In genomic region chr6:56733298-56733697, GRCh38 we compare ENCODE assay signal across 21 cellular contexts.
"Had no signal": no experiment of that assay in that cellular context is flagged by ENCODE, and none has a peak within 500 bp of the region (broad histone marks: within the 10 kb centered on the region; RNA-seq: fewer than 3 reads in every experiment).

No MANE protein-coding gene starts in this region.

- H3K4me3 ChIP-seq: gastrocnemius medialis, left lung, psoas muscle, thoracic aorta had no signal

- H3K4me1 Mint-ChIP-seq: activated CD4-positive, alpha-beta T cell treated with anti-CD3 and anti-CD28 coated beads for 36 hours; activated CD8-positive, alpha-beta memory T cell treated with anti-CD3 and anti-CD28 coated beads, Interleukin-2, amount 10 ng/mL, durations not matched to agents 7 days and 5 days; memory B cell; stimulated activated effector memory CD8-positive, alpha-beta T cell treated with anti-CD3 and anti-CD28 coated beads, Interleukin-12 subunit alpha, Interleukin-12 subunit beta, amount 100 ng/mL, for 72 hours had no signal

- H3K36me3 Mint-ChIP-seq: activated CD4-positive, alpha-beta memory T cell treated with anti-CD3 and anti-CD28 coated beads for 36 hours; activated CD8-positive, alpha-beta memory T cell treated with anti-CD3 and anti-CD28 coated beads, Interleukin-2, amount 10 ng/mL, durations not matched to agents 7 days and 5 days; memory B cell; natural killer cell treated with Interleukin-12 subunit alpha and Interleukin-12 subunit beta and Interleukin-15 and Interleukin-18, amount 100 ng/mL, for 72 hours; stimulated activated effector memory CD8-positive, alpha-beta T cell treated with anti-CD3 and anti-CD28 coated beads, Interleukin-12 subunit alpha, Interleukin-12 subunit beta, amount 100 ng/mL, for 72 hours had no signal

- H3K9me3 Mint-ChIP-seq: activated CD4-positive, alpha-beta memory T cell treated with anti-CD3 and anti-CD28 coated beads for 36 hours; activated naive CD4-positive, alpha-beta T cell treated with anti-CD3 and anti-CD28 coated beads for 36 hours; activated naive CD8-positive, alpha-beta T cell treated with anti-CD3 and anti-CD28 coated beads, Interleukin-2, amount 50 U/mL, for 24 hours; activated T-helper 2 cell treated with anti-CD3 and anti-CD28 coated beads, Interferon-gamma antibody, Interleukin-2, Interleukin-4, amounts not matched to agents 10 μg/mL and 5 μg/mL and 100 μg/mL, durations not matched to agents 14 hours and 24 hours and 36 hours; dendritic cell treated with granulocyte-macrophage colony-stimulating factor and Interleukin-4, amounts not matched to agents 40 ng/mL and 50 ng/mL, for 4 days; effector memory CD8-positive, alpha-beta T cell; memory B cell; natural killer cell treated with Interleukin-12 subunit alpha and Interleukin-12 subunit beta and Interleukin-15 and Interleukin-18, amount 100 ng/mL, for 72 hours; stimulated activated effector memory CD8-positive, alpha-beta T cell treated with anti-CD3 and anti-CD28 coated beads, Interleukin-12 subunit alpha, Interleukin-12 subunit beta, amount 100 ng/mL, for 72 hours had no signal

- H3K27me3 ChIP-seq: gastrocnemius medialis, left lung had no signal

- H3K27ac Mint-ChIP-seq: activated CD4-positive, alpha-beta memory T cell treated with anti-CD3 and anti-CD28 coated beads for 36 hours; activated CD4-positive, alpha-beta T cell treated with anti-CD3 and anti-CD28 coated beads for 36 hours; activated CD8-positive, alpha-beta memory T cell treated with anti-CD3 and anti-CD28 coated beads, Interleukin-2, amount 10 ng/mL, durations not matched to agents 7 days and 5 days; activated naive CD4-positive, alpha-beta T cell treated with anti-CD3 and anti-CD28 coated beads for 36 hours; activated naive CD8-positive, alpha-beta T cell treated with anti-CD3 and anti-CD28 coated beads, Interleukin-2, amount 50 U/mL, for 24 hours; activated T-helper 2 cell treated with anti-CD3 and anti-CD28 coated beads, Interferon-gamma antibody, Interleukin-2, Interleukin-4, amounts not matched to agents 10 μg/mL and 5 μg/mL and 100 μg/mL, durations not matched to agents 14 hours and 24 hours and 36 hours; dendritic cell treated with granulocyte-macrophage colony-stimulating factor and Interleukin-4, amounts not matched to agents 40 ng/mL and 50 ng/mL, for 4 days; effector memory CD8-positive, alpha-beta T cell; memory B cell; natural killer cell treated with Interleukin-12 subunit alpha and Interleukin-12 subunit beta and Interleukin-15 and Interleukin-18, amount 100 ng/mL, for 72 hours; stimulated activated effector memory CD8-positive, alpha-beta T cell treated with anti-CD3 and anti-CD28 coated beads, Interleukin-12 subunit alpha, Interleukin-12 subunit beta, amount 100 ng/mL, for 72 hours had no signal

- DNase-seq: activated CD4-positive, alpha-beta memory T cell treated with anti-CD3 and anti-CD28 coated beads for 36 hours; activated CD4-positive, alpha-beta T cell treated with anti-CD3 and anti-CD28 coated beads for 36 hours; activated CD8-positive, alpha-beta memory T cell treated with anti-CD3 and anti-CD28 coated beads, Interleukin-2, amount 10 ng/mL, durations not matched to agents 7 days and 5 days; activated naive CD4-positive, alpha-beta T cell treated with anti-CD3 and anti-CD28 coated beads for 36 hours; activated naive CD8-positive, alpha-beta T cell treated with anti-CD3 and anti-CD28 coated beads, Interleukin-2, amount 50 U/mL, for 24 hours; activated T-cell treated with anti-CD3 and anti-CD28 coated beads, Interleukin-2, amount 50 U/mL, for 1 hour; aorta; cerebellar nuclear complex; effector memory CD8-positive, alpha-beta T cell; gastrocnemius medialis; left lung; psoas muscle; stimulated activated CD4-positive, alpha-beta T cell treated with anti-CD3 and anti-CD28 coated beads, Interleukin-12 subunit alpha, Interleukin-12 subunit beta, amount 100 ng/mL, for 4 hours; stimulated activated CD4-positive, alpha-beta T cell treated with anti-CD3 and anti-CD28 coated beads, Interleukin-2, amount 100 ng/mL, for 24 hours had no signal

- H3K36me3 ChIP-seq: gastrocnemius medialis, left lung, thoracic aorta had no signal

- H3K4me3 Mint-ChIP-seq: activated CD4-positive, alpha-beta memory T cell treated with anti-CD3 and anti-CD28 coated beads for 36 hours; activated CD4-positive, alpha-beta T cell treated with anti-CD3 and anti-CD28 coated beads for 36 hours; activated CD8-positive, alpha-beta memory T cell treated with anti-CD3 and anti-CD28 coated beads, Interleukin-2, amount 10 ng/mL, durations not matched to agents 7 days and 5 days; activated naive CD4-positive, alpha-beta T cell treated with anti-CD3 and anti-CD28 coated beads for 36 hours; activated naive CD8-positive, alpha-beta T cell treated with anti-CD3 and anti-CD28 coated beads, Interleukin-2, amount 50 U/mL, for 24 hours; dendritic cell treated with granulocyte-macrophage colony-stimulating factor and Interleukin-4, amounts not matched to agents 40 ng/mL and 50 ng/mL, for 4 days; effector memory CD8-positive, alpha-beta T cell; memory B cell; natural killer cell treated with Interleukin-12 subunit alpha and Interleukin-12 subunit beta and Interleukin-15 and Interleukin-18, amount 100 ng/mL, for 72 hours; stimulated activated effector memory CD8-positive, alpha-beta T cell treated with anti-CD3 and anti-CD28 coated beads, Interleukin-12 subunit alpha, Interleukin-12 subunit beta, amount 100 ng/mL, for 72 hours had no signal

- H3K27me3 Mint-ChIP-seq: activated CD4-positive, alpha-beta memory T cell treated with anti-CD3 and anti-CD28 coated beads for 36 hours; activated CD4-positive, alpha-beta T cell treated with anti-CD3 and anti-CD28 coated beads for 36 hours; dendritic cell treated with granulocyte-macrophage colony-stimulating factor and Interleukin-4, amounts not matched to agents 40 ng/mL and 50 ng/mL, for 4 days; effector memory CD8-positive, alpha-beta T cell; memory B cell had no signal

- H3K9me3 ChIP-seq: gastrocnemius medialis, left lung, psoas muscle, thoracic aorta had no signal

- H3K27ac ChIP-seq: epithelial cell of prostate, left lung, thoracic aorta had no signal
